14 cellular contexts compared by ENCODE assay signal in genomic region chr2:240251848-240252190, GRCh38.
DNase-seq lines count a peak whose midpoint lies in the region; ATAC-seq and TF ChIP-seq lines count a peak whose summit lies in the region.
"Had no signal": no experiment of that assay in that cellular context is flagged by ENCODE, and none has a peak within 500 bp of the region (broad histone marks: within the 10 kb centered on the region; RNA-seq: fewer than 3 reads in every experiment).

No MANE protein-coding gene starts in this region.

- peak overlapping the region; percentile 86 for H3K4me2 ChIP-seq in PC-9

- BruUV-seq in PC-9 (replicated peaks; lab: Mats Ljungman, UMichigan), result no TSS peak

- no peaks in the 10 kb centered on the region for H3K9me3 Mint-ChIP-seq in activated T-cell treated with anti-CD3 and anti-CD28 coated beads, Interleukin-2, amount 50 U/mL, for 24 hours
- H3K9me3 Mint-ChIP-seq: activated naive CD8-positive, alpha-beta T cell treated with anti-CD3 and anti-CD28 coated beads, Interleukin-2, amount 50 U/mL, for 24 hours had no signal

- H3K9me2 ChIP-seq in PC-9 (ENCODE audit: insufficient read depth), result no peaks in the 10 kb centered on the region

- H3K4me1 ChIP-seq in PC-9 (replicated peaks; ENCODE audit: insufficient read depth) (peaks cover 45% of the 10 kb centered on the region), muscle layer of duodenum (ENCODE audit: control insufficient read depth in 1 of 2, insufficient read depth in 2 of 2, low read length in 2 of 2) (peaks cover 8 to 12% of the 10 kb centered on the region in 2 donors), subcutaneous abdominal adipose tissue (ENCODE audit: control insufficient read depth in 5 of 5, insufficient read depth in 5 of 5, low read length in 5 of 5) (peaks cover 0 to 20% (median 13%) of the 10 kb centered on the region in 5 donors)

- H3K27ac Mint-ChIP-seq in T-helper 17 cell, result no peak overlapping the region
- no peak overlapping the region for H3K27ac Mint-ChIP-seq in activated T-cell treated with anti-CD3 and anti-CD28 coated beads, Interleukin-2, amount 50 U/mL, for 24 hours
- H3K27ac Mint-ChIP-seq: activated naive CD8-positive, alpha-beta T cell treated with anti-CD3 and anti-CD28 coated beads, Interleukin-2, amount 50 U/mL, for 24 hours had no signal

- peaks cover 41% of the 10 kb centered on the region for H3K27me3 Mint-ChIP-seq in T-helper 17 cell
- H3K27me3 Mint-ChIP-seq in activated T-cell treated with anti-CD3 and anti-CD28 coated beads, Interleukin-2, amount 50 U/mL, for 24 hours, result peaks cover 30% of the 10 kb centered on the region

- H4K20me1 ChIP-seq in PC-9 (ENCODE audit: insufficient read depth), result no peaks in the 10 kb centered on the region

- POLR2A ChIA-PET in PC-9 (lab: Charles Lee; ENCODE audit: unreplicated experiment), result interaction anchor here (0.8 to 1.2 kb wide), 4 partner anchors 19 to 182 kb away, joined by 4 to 27 read pairs (median 6); no protein-coding TSS in a partner anchor

- no peak for ATAC-seq in T-helper 17 cell

- DNase-seq in PC-9 (no peak), dorsolateral prefrontal cortex (peak in 1 of 10 donors; percentile 27), T-helper 17 cell (no peak), activated gamma-delta T cell treated with Interleukin-2 at 50 U/mL for 16 hours (no peak)
- no peak for DNase-seq in activated T-cell treated with anti-CD3 and anti-CD28 coated beads, Interleukin-2, amount 50 U/mL, for 24 hours
- no peak for DNase-seq in stimulated activated CD4-positive, alpha-beta T cell treated with anti-CD3 and anti-CD28 coated beads, Interleukin-4, amount 100 ng/mL, for 24 hours
- DNase-seq: activated naive CD8-positive, alpha-beta T cell treated with anti-CD3 and anti-CD28 coated beads, Interleukin-2, amount 50 U/mL, for 24 hours; effector CD4-positive, alpha-beta T cell had no signal

- TF ChIP-seq CTCF in PC-9 (conservative IDR thresholded peaks at IDR 0.05) (no peak), dorsolateral prefrontal cortex (IDR thresholded peaks at IDR 0.05 in 54 of 56, conservative IDR thresholded peaks at IDR 0.05 in 2 of 56; ENCODE audit: low read depth in 1 of 56, partially characterized antibody in 56 of 56) (peak in 1 of 56 donors; percentile 2)

- H3K27ac ChIP-seq in PC-9 (peak overlapping the region; percentile 86), dorsolateral prefrontal cortex (peak overlapping the region; percentile 72 to 99 (median 95)), muscle layer of duodenum (ENCODE audit: low read length) (peak overlapping the region; percentile 31), subcutaneous abdominal adipose tissue (ENCODE audit: low read depth, low read length) (peak overlapping the region; percentile 46)
- H3K27ac ChIP-seq: neutrophil, SK-N-MC, VCaP had no signal

- H3K9me3 ChIP-seq in PC-9 (ENCODE audit: insufficient read depth, low read depth) (no peaks in the 10 kb centered on the region), muscle layer of duodenum (ENCODE audit: control insufficient read depth in 1 of 2, low read length in 2 of 2) (no peaks in the 10 kb centered on the region), subcutaneous abdominal adipose tissue (ENCODE audit: control insufficient read depth in 5 of 5, low read length in 5 of 5) (no peaks in the 10 kb centered on the region), T-helper 17 cell (ENCODE audit: control insufficient read depth, low read length, poor library complexity, severe bottlenecking) (no peaks in the 10 kb centered on the region)
- H3K9me3 ChIP-seq: BE2C, neutrophil had no signal

- CTCF ChIA-PET in PC-9 (lab: Charles Lee), result interaction anchor here (0.6 to 0.9 kb wide), 2 partner anchors 19 to 206 kb away, joined by 3 to 7 read pairs; no protein-coding TSS in a partner anchor

- peaks cover 3% of the 10 kb centered on the region for H3K4me1 Mint-ChIP-seq in T-helper 17 cell
- H3K4me1 Mint-ChIP-seq in activated T-cell treated with anti-CD3 and anti-CD28 coated beads, Interleukin-2, amount 50 U/mL, for 24 hours (ENCODE audit: low read depth), result no peaks in the 10 kb centered on the region
- H3K4me1 Mint-ChIP-seq: activated naive CD8-positive, alpha-beta T cell treated with anti-CD3 and anti-CD28 coated beads, Interleukin-2, amount 50 U/mL, for 24 hours had no signal

- intact Hi-C loops in PC-9 (cut with micrococcal nuclease; ENCODE audit: unreplicated experiment), result loop anchor here (1.0 to 5.0 kb wide), 5 partner anchors 19 to 315 kb away; partner anchors contain the start of genes GPC1 and RNPEPL1
- intact Hi-C loops in dorsolateral prefrontal cortex (cut with DNase I), result loop anchor here (1.0 to 5.0 kb wide), 2 partner anchors 88 to 185 kb away; partner anchors contain the start of gene GPC1 (in 2 of the 2)

- no peaks in the 10 kb centered on the region for H3K36me3 ChIP-seq in PC-9 (ENCODE audit: low read depth)
- no peaks in the 10 kb centered on the region for H3K36me3 ChIP-seq in muscle layer of duodenum (ENCODE audit: control insufficient read depth in 1 of 2, insufficient read depth in 2 of 2, low read length in 2 of 2)
- no peaks in the 10 kb centered on the region for H3K36me3 ChIP-seq in subcutaneous abdominal adipose tissue (ENCODE audit: control insufficient read depth in 5 of 5, insufficient read depth in 5 of 5, low read length in 5 of 5)
- H3K36me3 ChIP-seq: BE2C, neutrophil had no signal

- H3K4me3 ChIP-seq in PC-9, result peak overlapping the region; percentile 48; the same call in 1 of the 2 replicates
- peak overlapping the region in 7 of 59 donors; percentile 11 to 51 (median 37) for H3K4me3 ChIP-seq in dorsolateral prefrontal cortex
- H3K4me3 ChIP-seq in muscle layer of duodenum (ENCODE audit: low read depth in 1 of 2, low read length in 2 of 2), result no peak overlapping the region
- H3K4me3 ChIP-seq in subcutaneous abdominal adipose tissue (ENCODE audit: low read depth in 1 of 5, low read length in 5 of 5), result peak overlapping the region in 1 of 5 donors; percentile 16
- H3K4me3 ChIP-seq: SK-N-MC had no signal

- H3K79me2 ChIP-seq in PC-9 (ENCODE audit: low read depth), result no peaks in the 10 kb centered on the region

- peak overlapping the region; percentile 74; the same call in 1 of the 2 replicates for H2AFZ ChIP-seq in PC-9

- peaks cover 20% of the 10 kb centered on the region for H3F3A ChIP-seq in PC-9 (ENCODE audit: insufficient read depth, low read depth)

- peak overlapping the region in 1 of 5 donors; percentile 37 for H3K9ac ChIP-seq in subcutaneous abdominal adipose tissue (ENCODE audit: low read length in 5 of 5)

- H3K27me3 ChIP-seq in PC-9 (ENCODE audit: insufficient read depth, low read depth) (no peaks in the 10 kb centered on the region), dorsolateral prefrontal cortex (no peaks in the 10 kb centered on the region), muscle layer of duodenum (ENCODE audit: low read depth, low read length) (no peaks in the 10 kb centered on the region), subcutaneous abdominal adipose tissue (ENCODE audit: control insufficient read depth in 5 of 5, insufficient read depth in 4 of 5, low read length in 5 of 5) (peaks cover 0 to 6% (median 0%) of the 10 kb centered on the region in 5 donors)
- H3K27me3 ChIP-seq: BE2C, neutrophil had no signal

- H3K4me3 Mint-ChIP-seq in T-helper 17 cell, result no peak overlapping the region
- no peak overlapping the region for H3K4me3 Mint-ChIP-seq in activated T-cell treated with anti-CD3 and anti-CD28 coated beads, Interleukin-2, amount 50 U/mL, for 24 hours
- H3K4me3 Mint-ChIP-seq: activated naive CD8-positive, alpha-beta T cell treated with anti-CD3 and anti-CD28 coated beads, Interleukin-2, amount 50 U/mL, for 24 hours had no signal

- H3K36me3 Mint-ChIP-seq in T-helper 17 cell (ENCODE audit: low read depth), result peaks cover 3% of the 10 kb centered on the region
- no peaks in the 10 kb centered on the region for H3K36me3 Mint-ChIP-seq in activated T-cell treated with anti-CD3 and anti-CD28 coated beads, Interleukin-2, amount 50 U/mL, for 24 hours (ENCODE audit: low read depth)

Comparison
In these comparisons a context has a peak if more than half of its experiments do, and no peak if none do; other contexts are left out.
1. H3K27ac ChIP-seq: peak in every context shown above with its lines; median percentile 95 in dorsolateral prefrontal cortex; 86 in PC-9; 46 in subcutaneous abdominal adipose tissue; 31 in muscle layer of duodenum.